Comparison of ENCODE assay signal across 26 cellular contexts in the genomic region with DNA sequence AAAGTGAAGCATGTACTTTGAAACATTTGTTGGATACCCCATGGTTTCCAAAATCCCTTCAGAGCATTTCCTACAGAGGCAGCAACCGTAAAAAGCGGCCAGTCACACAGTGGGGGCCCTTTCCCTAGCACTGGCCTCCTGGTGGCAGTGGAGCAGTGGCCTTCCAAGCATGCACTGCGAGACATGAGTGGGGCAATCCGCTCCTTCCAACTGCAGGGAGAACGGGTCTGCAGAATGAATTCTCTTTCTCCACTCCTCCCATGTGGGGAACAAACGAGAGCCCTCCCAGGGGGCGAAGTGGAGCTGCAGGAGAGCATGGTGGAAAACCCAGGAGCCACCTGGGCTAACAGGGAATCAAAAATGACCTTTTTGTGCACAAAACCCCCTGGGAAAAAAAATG.
DNase-seq lines count a peak whose midpoint lies in the region; ATAC-seq, FAIRE-seq and TF ChIP-seq lines count a peak whose summit lies in the region.
"Had no signal": no experiment of that assay in that cellular context is flagged by ENCODE, and none has a peak within 500 bp of the region (broad histone marks: within the 10 kb centered on the region; RNA-seq: fewer than 3 reads in every experiment).

No MANE protein-coding gene starts in this region.

- H2BK120ac ChIP-seq in H1 (replicated peaks; ENCODE audit: low read depth, low read length) = no peak overlapping the region

- CTCF ChIA-PET in HEK293 (lab: Yijun Ruan, JAX) (interaction anchor here (0.7 kb wide), 1 partner anchor 86 kb away, joined by 4 read pairs; no protein-coding TSS in a partner anchor), H1 (lab: Charles Lee; ENCODE audit: partially characterized antibody) (interaction anchor here (1.0 to 1.7 kb wide), 10 partner anchors 9 to 110 kb away, joined by 3 to 6 read pairs (median 3); no protein-coding TSS in a partner anchor)

- TF ChIP-seq RAD21 in H1 (IDR thresholded peaks at IDR 0.05 in 1 of 2, conservative IDR thresholded peaks at IDR 0.05 in 1 of 2; ENCODE audit: low read depth in 2 of 2, low read length in 2 of 2) (peak; percentile 2 to 15; a peak in 1 of 4 replicates), neural cell (conservative IDR thresholded peaks at IDR 0.05) (no peak)

- H4K8ac ChIP-seq in H1 (ENCODE audit: extremely low read depth, insufficient read depth, low read length) = no peak overlapping the region

- H4K20me1 ChIP-seq in H1 (replicated peaks in 1 of 2; ENCODE audit: control insufficient read depth in 1 of 2, insufficient read depth in 2 of 2, low read length in 2 of 2) (no peaks in the 10 kb centered on the region), neural cell (ENCODE audit: insufficient read depth) (no peaks in the 10 kb centered on the region)

- POLR2A ChIA-PET in HEK293 (lab: Yijun Ruan, JAX) (no interaction called here), H1 (lab: Charles Lee; ENCODE audit: partially characterized antibody) (interaction anchor here (0.8 to 2.0 kb wide), 3 partner anchors 13 to 111 kb away, joined by 3 to 7 read pairs (median 5); no protein-coding TSS in a partner anchor)

- no peaks in the 10 kb centered on the region for H3K9me2 ChIP-seq in neural cell (ENCODE audit: insufficient read depth, low read length)

- H3F3A ChIP-seq in neural cell (ENCODE audit: insufficient read depth, low read length, poor library complexity, severe bottlenecking) = peaks cover 3% of the 10 kb centered on the region

- no peak overlapping the region for H3K4ac ChIP-seq in H1 (replicated peaks; ENCODE audit: insufficient read length, low read depth, low read length)

- H3K36me3 ChIP-seq in HEK293 (ENCODE audit: control insufficient read depth in 2 of 2, insufficient read depth in 1 of 2, low read length in 2 of 2) (no peaks in the 10 kb centered on the region), H1 (ENCODE audit: control insufficient read depth in 2 of 4, insufficient read depth in 4 of 4, low read length in 3 of 4) (no peaks in the 10 kb centered on the region), neural cell (ENCODE audit: insufficient read depth, low read length) (no peaks in the 10 kb centered on the region), gastrocnemius medialis (no peaks in the 10 kb centered on the region)
- H3K36me3 ChIP-seq: SJCRH30 had no signal

- no peak overlapping the region for H3K14ac ChIP-seq in H1 (ENCODE audit: insufficient read length)

- no peak overlapping the region for H4K91ac ChIP-seq in H1 (replicated peaks; ENCODE audit: insufficient read length, low read length)

- no peak for FAIRE-seq in H1 (lab: Jason Lieb, UNC)
- FAIRE-seq: A204.1 had no signal

- no peak overlapping the region for H3K9ac ChIP-seq in H1 (replicated peaks in 1 of 4; ENCODE audit: extremely low read depth in 1 of 4, low read depth in 3 of 4, low read length in 3 of 4)
- peak overlapping the region; percentile 55 for H3K9ac ChIP-seq in neural cell (ENCODE audit: low read length)
- H3K9ac ChIP-seq: BLaER1 treated with 17β-estradiol and CSF1 and Interleukin-3, amounts not matched to agents 10 nM and 100 nM had no signal

- H2AK5ac ChIP-seq in H1 (ENCODE audit: low read depth, low read length) = no peak overlapping the region

- H3K79me2 ChIP-seq in H1 (ENCODE audit: control insufficient read depth in 1 of 2, insufficient read depth in 2 of 2, low read length in 2 of 2) (no peaks in the 10 kb centered on the region), neural cell (replicated peaks; ENCODE audit: insufficient read depth, low read length) (peaks cover 25% of the 10 kb centered on the region)

- no peak overlapping the region for H2BK20ac ChIP-seq in H1 (ENCODE audit: low read length)

- no peak for TF ChIP-seq EP300 in H1 (IDR thresholded peaks at IDR 0.05; ENCODE audit: borderline replicate concordance in 1 of 2, low read depth in 2 of 2, low read length in 2 of 2)
- no peak for TF ChIP-seq EP300 in neural cell (conservative IDR thresholded peaks at IDR 0.05; ENCODE audit: poor library complexity, severe bottlenecking)

- H2AFZ ChIP-seq in H1 (ENCODE audit: low read length) (no peak overlapping the region), neural cell (ENCODE audit: low read depth, low read length) (no peak overlapping the region)
- H2AFZ ChIP-seq: PC-9 had no signal

- no peak overlapping the region for H2BK15ac ChIP-seq in H1 (ENCODE audit: low read length)

- H3K27ac ChIP-seq in HEK293 (ENCODE audit: extremely low read depth, low read depth, low read length) = no peak overlapping the region
- no peak overlapping the region for H3K27ac ChIP-seq in H1 (ENCODE audit: low read depth, low read length)
- peak overlapping the region; percentile 78 for H3K27ac ChIP-seq in neural cell (ENCODE audit: low read length)
- H3K27ac ChIP-seq in gastrocnemius medialis = no peak overlapping the region
- H3K27ac ChIP-seq: BLaER1 treated with 17β-estradiol and CSF1 and Interleukin-3, amounts not matched to agents 10 nM and 100 nM; HL-60; PC-9; SJCRH30 had no signal

- no peak overlapping the region for H3K23ac ChIP-seq in H1 (ENCODE audit: insufficient read length)

- H3K4me2 ChIP-seq in H1 (ENCODE audit: insufficient read depth in 1 of 2, low read depth in 2 of 2, low read length in 2 of 2) = no peak overlapping the region
- H3K4me2 ChIP-seq in neural cell (ENCODE audit: low read length) = no peak overlapping the region
- H3K4me2 ChIP-seq: BLaER1 treated with 17β-estradiol and CSF1 and Interleukin-3, amounts not matched to agents 10 nM and 100 nM; PC-9 had no signal

- H2BK5ac ChIP-seq in H1 (ENCODE audit: low read depth, low read length) = no peak overlapping the region

- H4K5ac ChIP-seq in H1 (ENCODE audit: insufficient read length, low read depth, low read length) = no peak overlapping the region

- no peak overlapping the region for H3K18ac ChIP-seq in H1 (ENCODE audit: extremely low read depth, low read length)

- intact Hi-C loops in gastrocnemius medialis (cut with DNase I; ENCODE audit: low total_unique reads) = no loop called here

- TF ChIP-seq POLR2A in H1 (IDR thresholded peaks at IDR 0.05; ENCODE audit: control extremely low read depth in 1 of 2, low read depth in 2 of 2, low read length in 2 of 2) = no peak
- TF ChIP-seq POLR2A in erythroblast (IDR thresholded peaks at IDR 0.05; ENCODE audit: low read length) = no peak
- TF ChIP-seq POLR2A in gastrocnemius medialis (IDR thresholded peaks at IDR 0.05) = no peak

- peaks cover 4% of the 10 kb centered on the region for H3K4me1 ChIP-seq in HEK293 (ENCODE audit: control insufficient read depth, insufficient read depth, low read length)
- peaks cover 6 to 19% (median 11%) of the 10 kb centered on the region in 4 experiments for H3K4me1 ChIP-seq in H1 (replicated peaks in 1 of 4; ENCODE audit: control insufficient read depth in 3 of 4, insufficient read depth in 4 of 4, low read length in 3 of 4)
- peaks cover 5 to 7% of the 10 kb centered on the region in 2 donors for H3K4me1 ChIP-seq in gastrocnemius medialis

- no peak overlapping the region for H3K4me3 ChIP-seq in HEK293 (ENCODE audit: low read depth, low read length)
- H3K4me3 ChIP-seq in H1 (ENCODE audit: extremely low read depth in 1 of 4, insufficient read depth in 2 of 4, low read depth in 3 of 4, low read length in 4 of 4) = no peak overlapping the region; a peak in 1 of 8 replicates
- peak overlapping the region; percentile 44 for H3K4me3 ChIP-seq in neural cell (ENCODE audit: low read length)
- no peak overlapping the region for H3K4me3 ChIP-seq in gastrocnemius medialis
- H3K4me3 ChIP-seq: BLaER1 treated with 17β-estradiol and CSF1 and Interleukin-3, amounts not matched to agents 10 nM and 100 nM; PC-9; SJCRH30 had no signal

- 62% methylated on average over 7 of the region's 7 CpGs; no CpG with 5 or more reads in 1 of the 2 experiments for WGBS in H1 (ENCODE audit: extremely low coverage in 1 of 2, insufficient coverage in 1 of 2, insufficient read length in 1 of 2, insufficient replicate concordance in 2 of 2, low coverage in 1 of 2, low lambda C conversion rate in 2 of 2, missing lambda C conversion rate in 1 of 2), 2 experiments

- 0 out of 2 replicates have a peak overlapping the region, but pooled peaks have one; percentile 5 for H2BK12ac ChIP-seq in H1 (ENCODE audit: low read depth, low read length)

- H3K79me1 ChIP-seq in H1 (ENCODE audit: low read depth, low read length) = no peaks in the 10 kb centered on the region

- H3K9me3 ChIP-seq in HEK293 (ENCODE audit: control insufficient read depth, insufficient read depth, low read depth, low read length) (no peaks in the 10 kb centered on the region), H1 (ENCODE audit: insufficient read depth in 2 of 2, low read depth in 1 of 2, low read length in 1 of 2) (no peaks in the 10 kb centered on the region), neural cell (ENCODE audit: low read length) (no peaks in the 10 kb centered on the region), gastrocnemius medialis (no peaks in the 10 kb centered on the region)
- H3K9me3 ChIP-seq: BLaER1 treated with 17β-estradiol and CSF1 and Interleukin-3, amounts not matched to agents 10 nM and 100 nM; SJCRH30 had no signal

- H3K27me3 ChIP-seq in H1 (replicated peaks in 1 of 4; ENCODE audit: control insufficient read depth in 3 of 4, extremely low read depth in 1 of 4, insufficient read depth in 3 of 4, low read length in 3 of 4) = peaks cover 0 to 1% (median 0%) of the 10 kb centered on the region in 4 experiments; a peak in 1 of 7 replicates
- no peaks in the 10 kb centered on the region for H3K27me3 ChIP-seq in neural cell (ENCODE audit: insufficient read depth, low read depth, low read length)
- no peaks in the 10 kb centered on the region for H3K27me3 ChIP-seq in gastrocnemius medialis
- H3K27me3 ChIP-seq: SJCRH30 had no signal

- ATAC-seq in gastrocnemius medialis = no peak
- ATAC-seq: Right ventricle myocardium inferior had no signal

- H3K56ac ChIP-seq in H1 (replicated peaks; ENCODE audit: insufficient read length, low read depth, low read length) = no peak overlapping the region

- in situ Hi-C loops in gastrocnemius medialis (cut with MboI; ENCODE audit: low sequenced_read_pairs in 4 of 4) = no loop called here

- TF ChIP-seq CTCF in HEK293 (tag by site-specific recombination; IDR thresholded peaks at IDR 0.05) (no peak), H1 (IDR thresholded peaks at IDR 0.05; ENCODE audit: control extremely low read depth in 1 of 3, insufficient read depth in 1 of 3, low read depth in 1 of 3, low read length in 3 of 3) (no peak), neural cell (IDR thresholded peaks at IDR 0.05; ENCODE audit: poor library complexity, severe bottlenecking) (peak; percentile 49), gastrocnemius medialis (IDR thresholded peaks at IDR 0.05 in 4 of 5, conservative IDR thresholded peaks at IDR 0.05 in 1 of 5) (no peak)

- no peaks in the 10 kb centered on the region for H3K23me2 ChIP-seq in H1 (ENCODE audit: low read depth, low read length)

- DNase-seq in H1 (ENCODE audit: low read depth in 1 of 2, low spot score in 2 of 2) = peak in 1 of 2 experiments; percentile 52
- DNase-seq in superior temporal gyrus (ENCODE audit: extremely low spot score) = no peak
- DNase-seq in NCI-H146 treated with DMSO at 0.1 percent for 48 hours (lab: John Stamatoyannopoulos, UW; ENCODE audit: unreplicated experiment) = no peak
- DNase-seq in erythroblast (lab: John Stamatoyannopoulos, UW) = no peak
- DNase-seq in gastrocnemius medialis = no peak
- DNase-seq: AML-193; CD4-positive, alpha-beta memory T cell; COR-L47; DMS53; HCEC 1CT; Karpas-422; NCI-H1105; NCI-H1436 treated with DMSO at 0.1 percent for 48 hours; NCI-H1930; NCI-H2107; NCI-H446; NCI-H524 treated with DMSO at 0.1 percent for 48 hours; NCI-H82; PC-9; SJCRH30 had no signal
